In genomic region chr4:51868449-51868847, GRCh38 we compare ENCODE assay signal across 30 cellular contexts.
"Had no signal": no experiment of that assay in that cellular context is flagged by ENCODE, and none has a peak within 500 bp of the region (broad histone marks: within the 10 kb centered on the region; RNA-seq: fewer than 3 reads in every experiment).

No MANE protein-coding gene starts in this region.

- H3K27ac ChIP-seq: ascending aorta, breast epithelium, WERI-Rb-1 had no signal

- H3K4me3 ChIP-seq: ascending aorta, breast epithelium, MG63 had no signal

- H3K27me3 ChIP-seq: ascending aorta, breast epithelium, MG63 had no signal

- H3K27me3 Mint-ChIP-seq: activated CD4-positive, alpha-beta memory T cell treated with anti-CD3 and anti-CD28 coated beads, Interleukin-2, amount 10 ng/mL, durations not matched to agents 7 days and 5 days; activated CD8-positive, alpha-beta memory T cell treated with anti-CD3 and anti-CD28 coated beads, Interleukin-2, amount 10 ng/mL, durations not matched to agents 7 days and 5 days; activated naive CD4-positive, alpha-beta T cell treated with anti-CD3 and anti-CD28 coated beads, Interleukin-2, amount 10 ng/mL, durations not matched to agents 7 days and 5 days; activated naive CD8-positive, alpha-beta T cell; activated naive CD8-positive, alpha-beta T cell treated with anti-CD3 and anti-CD28 coated beads, Interleukin-2, amount 50 U/mL, for 24 hours; T-helper 17 cell had no signal

- H3K36me3 ChIP-seq: breast epithelium had no signal

- H3K27ac Mint-ChIP-seq: activated CD4-positive, alpha-beta memory T cell treated with anti-CD3 and anti-CD28 coated beads, Interleukin-2, amount 10 ng/mL, durations not matched to agents 7 days and 5 days; activated CD8-positive, alpha-beta memory T cell treated with anti-CD3 and anti-CD28 coated beads, Interleukin-2, amount 10 ng/mL, durations not matched to agents 7 days and 5 days; activated naive CD4-positive, alpha-beta T cell treated with anti-CD3 and anti-CD28 coated beads, Interleukin-2, amount 10 ng/mL, durations not matched to agents 7 days and 5 days; activated naive CD8-positive, alpha-beta T cell; activated naive CD8-positive, alpha-beta T cell treated with anti-CD3 and anti-CD28 coated beads, Interleukin-2, amount 50 U/mL, for 24 hours; T-helper 17 cell had no signal

- H3K4me1 Mint-ChIP-seq: activated CD4-positive, alpha-beta memory T cell treated with anti-CD3 and anti-CD28 coated beads, Interleukin-2, amount 10 ng/mL, durations not matched to agents 7 days and 5 days; activated CD8-positive, alpha-beta memory T cell treated with anti-CD3 and anti-CD28 coated beads, Interleukin-2, amount 10 ng/mL, durations not matched to agents 7 days and 5 days; activated naive CD4-positive, alpha-beta T cell treated with anti-CD3 and anti-CD28 coated beads, Interleukin-2, amount 10 ng/mL, durations not matched to agents 7 days and 5 days; activated naive CD8-positive, alpha-beta T cell treated with anti-CD3 and anti-CD28 coated beads, Interleukin-2, amount 50 U/mL, for 24 hours had no signal

- ATAC-seq: activated CD8-positive, alpha-beta memory T cell treated with anti-CD3 and anti-CD28 coated beads, Interleukin-2, amount 10 ng/mL, durations not matched to agents 7 days and 5 days; activated naive CD8-positive, alpha-beta T cell treated with anti-CD3 and anti-CD28 coated beads, Interleukin-2, amount 50 U/mL, for 24 hours; T-helper 17 cell had no signal

- H3K9me3 Mint-ChIP-seq: activated CD4-positive, alpha-beta memory T cell treated with anti-CD3 and anti-CD28 coated beads, Interleukin-2, amount 10 ng/mL, durations not matched to agents 7 days and 5 days; activated naive CD4-positive, alpha-beta T cell treated with anti-CD3 and anti-CD28 coated beads, Interleukin-2, amount 10 ng/mL, durations not matched to agents 7 days and 5 days; activated naive CD8-positive, alpha-beta T cell treated with anti-CD3 and anti-CD28 coated beads, Interleukin-2, amount 50 U/mL, for 24 hours had no signal

- H3K9me3 ChIP-seq: ascending aorta, breast epithelium, MG63 had no signal

- DNase-seq: activated CD4-positive, alpha-beta memory T cell treated with anti-CD3 and anti-CD28 coated beads, Interleukin-2, amount 10 ng/mL, durations not matched to agents 7 days and 5 days; activated CD4-positive, alpha-beta T cell treated with anti-CD3 and anti-CD28 coated beads for 1 hour; activated CD4-positive, alpha-beta T cell treated with anti-CD3 and anti-CD28 coated beads for 48 hours; activated CD4-positive, CD25-positive, alpha-beta regulatory T cell; activated CD8-positive, alpha-beta memory T cell treated with anti-CD3 and anti-CD28 coated beads for 24 hours; activated CD8-positive, alpha-beta memory T cell treated with anti-CD3 and anti-CD28 coated beads, Interleukin-2, amount 10 ng/mL, durations not matched to agents 7 days and 5 days; activated CD8-positive, alpha-beta memory T cell treated with anti-CD3 and anti-CD28 coated beads, Interleukin-2, amount 50 U/mL, for 48 hours; activated effector memory CD4-positive, alpha-beta T cell treated with Interleukin-2 at 50 U/mL for 16 hours; activated naive CD4-positive, alpha-beta T cell treated with anti-CD3 and anti-CD28 coated beads, Interleukin-2, amount 10 ng/mL, durations not matched to agents 7 days and 5 days; activated naive CD8-positive, alpha-beta T cell treated with anti-CD3 and anti-CD28 coated beads, Interleukin-2, amount 50 U/mL, for 24 hours; activated T-cell treated with anti-CD3 and anti-CD28 coated beads, Interleukin-2, amount 50 U/mL, for 48 hours; amniotic stem cell; Kasumi-1; KG1; MG63; NCI-H1048; NCI-H1105 treated with DMSO at 0.1 percent for 48 hours; NCI-H1436; NCI-H1694 treated with DMSO at 0.1 percent for 48 hours; NCI-H2029; NCI-H510A; NCI-H526; NCI-H748 treated with DMSO at 0.1 percent for 48 hours; NK-92 treated with Interleukin-12 subunit alpha and Interleukin-12 subunit beta, amount 100 ng/mL, for 24 hours; Right ventricle myocardium superior; T-helper 17 cell; WERI-Rb-1 had no signal

- H3K4me1 ChIP-seq: ascending aorta, breast epithelium had no signal

- H3K4me3 Mint-ChIP-seq: activated CD4-positive, alpha-beta memory T cell treated with anti-CD3 and anti-CD28 coated beads, Interleukin-2, amount 10 ng/mL, durations not matched to agents 7 days and 5 days; activated CD8-positive, alpha-beta memory T cell treated with anti-CD3 and anti-CD28 coated beads, Interleukin-2, amount 10 ng/mL, durations not matched to agents 7 days and 5 days; activated naive CD4-positive, alpha-beta T cell treated with anti-CD3 and anti-CD28 coated beads, Interleukin-2, amount 10 ng/mL, durations not matched to agents 7 days and 5 days; activated naive CD8-positive, alpha-beta T cell; activated naive CD8-positive, alpha-beta T cell treated with anti-CD3 and anti-CD28 coated beads, Interleukin-2, amount 50 U/mL, for 24 hours; T-helper 17 cell had no signal
